1 cellular context compared by ENCODE assay signal in genomic region chr19:14023404-14024235, GRCh38.
TF ChIP-seq lines count a peak whose summit lies in the region.

No MANE protein-coding gene starts in this region.

TF ChIP-seq in K562, 482 proteins besides CTCF, POLR2A, EP300 and RAD21 (continued from another document):
- TF ChIP-seq CHD7 (IDR thresholded peaks at IDR 0.05; ENCODE audit: low read depth, low read length) = no peak
- no peak for TF ChIP-seq CBX5 (IDR thresholded peaks at IDR 0.05; ENCODE audit: borderline replicate concordance, low read depth)
- TF ChIP-seq RBM25 (IDR thresholded peaks at IDR 0.05; ENCODE audit: low read depth, low read length, severe bottlenecking) = peak; percentile 91
- TF ChIP-seq ZNF175 (CRISPR knock-in tag; IDR thresholded peaks at IDR 0.05; ENCODE audit: low read depth) = no peak
- TF ChIP-seq WHSC1 (IDR thresholded peaks at IDR 0.05; ENCODE audit: low read length) = no peak
- no peak for TF ChIP-seq GTF2E2 (tag; IDR thresholded peaks at IDR 0.05)
- no peak for TF ChIP-seq RBM39 (optimal IDR thresholded peaks at IDR 0.05; ENCODE audit: low read depth, low read length)
- TF ChIP-seq PCBP2 (IDR thresholded peaks at IDR 0.05; ENCODE audit: low read depth, low read length, poor library complexity, severe bottlenecking) = no peak
- TF ChIP-seq ZNF174 (CRISPR knock-in tag; IDR thresholded peaks at IDR 0.05) = no peak
- TF ChIP-seq DEAF1 (CRISPR knock-in tag; IDR thresholded peaks at IDR 0.05) = no peak
- TF ChIP-seq MTA3 (IDR thresholded peaks at IDR 0.05; ENCODE audit: borderline replicate concordance) = no peak
